19 cellular contexts compared by ENCODE assay signal in the genomic region with DNA sequence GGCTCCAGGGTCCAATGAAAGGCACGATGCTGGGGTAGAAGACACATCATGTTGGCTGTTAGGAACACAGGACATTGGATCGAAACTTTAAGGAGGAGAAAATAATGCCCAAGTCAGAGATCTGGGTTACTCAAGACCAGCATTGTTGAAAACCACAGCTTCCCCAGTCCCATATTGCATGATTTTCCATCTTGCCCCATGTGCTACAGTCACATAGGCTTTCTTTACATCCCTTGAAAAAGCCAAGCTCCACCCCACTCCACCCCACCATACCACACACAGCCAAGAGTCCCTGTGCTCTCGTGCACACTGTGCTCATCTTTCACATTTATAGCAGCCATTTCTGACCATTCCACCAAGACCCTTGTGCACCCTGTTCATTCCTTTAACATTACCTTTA.
A peak's percentile ranks its signal among the peaks of the same experiment; 100 is the strongest.
DNase-seq lines count a peak whose midpoint lies in the region; ATAC-seq and TF ChIP-seq lines count a peak whose summit lies in the region.
"Had no signal": no experiment of that assay in that cellular context is flagged by ENCODE, and none has a peak within 500 bp of the region (broad histone marks: within the 10 kb centered on the region; RNA-seq: fewer than 3 reads in every experiment).

No MANE protein-coding gene starts in this region.

- H3K79me1 ChIP-seq in mesenchymal stem cell (replicated peaks; ENCODE audit: low read length, poor library complexity, severe bottlenecking): no peaks in the 10 kb centered on the region

- TF ChIP-seq CTCF in HL-60 (IDR thresholded peaks at IDR 0.05; ENCODE audit: insufficient read depth, low read length) (no peak), NB4 (IDR thresholded peaks at IDR 0.05; ENCODE audit: low read depth, low read length) (no peak)
- no peak for TF ChIP-seq CTCF in activated CD8-positive, alpha-beta T cell treated with anti-CD3 and anti-CD28 coated beads for 36 hours (IDR thresholded peaks at IDR 0.05)

- DNase-seq in HL-60 (ENCODE audit: low read depth in 1 of 2, low spot score in 1 of 2) (peak in 1 of 2 experiments; percentile 84), NB4 (ENCODE audit: low read depth) (peak; percentile 14), SIG-M5 (lab: John Stamatoyannopoulos, UW) (peak; percentile 60), mesenchymal stem cell (no peak), HUDEP-2 (lab: John Stamatoyannopoulos, UW; ENCODE audit: unreplicated experiment in 76 of 76) (no peak)
- no peak for DNase-seq in activated CD8-positive, alpha-beta T cell treated with anti-CD3 and anti-CD28 coated beads for 36 hours
- DNase-seq: 8988T; CD4-positive, alpha-beta memory T cell; GM23248; H9; Karpas-422; NCI-H1105 treated with DMSO at 0.1 percent for 48 hours; NCI-H2081; NCI-H2171; NCI-H524 treated with DMSO at 0.1 percent for 48 hours; Peyer's patch had no signal

- no peak overlapping the region for H2BK15ac ChIP-seq in mesenchymal stem cell (ENCODE audit: low read depth, poor library complexity, severe bottlenecking)

- H2AK5ac ChIP-seq in mesenchymal stem cell (ENCODE audit: low read length, severe bottlenecking): no peak overlapping the region

- peaks cover 2% of the 10 kb centered on the region for H3K27me3 Mint-ChIP-seq in activated CD8-positive, alpha-beta T cell treated with anti-CD3 and anti-CD28 coated beads for 36 hours
- H3K27me3 Mint-ChIP-seq: CD4-positive, alpha-beta memory T cell had no signal

- no peaks in the 10 kb centered on the region for H3K9me3 ChIP-seq in mesenchymal stem cell (ENCODE audit: control insufficient read depth, low read length)
- H3K9me3 ChIP-seq: BLaER1 treated with 17β-estradiol and CSF1 and Interleukin-3, amounts not matched to agents 10 nM and 100 nM; Peyer's patch had no signal

- no peaks in the 10 kb centered on the region for H3K36me3 ChIP-seq in mesenchymal stem cell (ENCODE audit: control insufficient read depth in 1 of 2, insufficient read depth in 2 of 2, low read depth in 1 of 2, low read length in 2 of 2)
- H3K36me3 ChIP-seq: BLaER1 treated with 17β-estradiol and CSF1 and Interleukin-3, amounts not matched to agents 10 nM and 100 nM; Peyer's patch had no signal

- no peak for ATAC-seq in HG02970 (IDR thresholded peaks at IDR 0.05; ENCODE audit: low FRiP score, unreplicated experiment)
- no peak for ATAC-seq in activated CD8-positive, alpha-beta T cell treated with anti-CD3 and anti-CD28 coated beads for 36 hours

- H3K27ac Mint-ChIP-seq in activated CD8-positive, alpha-beta T cell treated with anti-CD3 and anti-CD28 coated beads for 36 hours: no peak overlapping the region
- H3K27ac Mint-ChIP-seq: CD4-positive, alpha-beta memory T cell had no signal

- no peak overlapping the region for H3K4me3 Mint-ChIP-seq in activated CD8-positive, alpha-beta T cell treated with anti-CD3 and anti-CD28 coated beads for 36 hours
- H3K4me3 Mint-ChIP-seq: CD4-positive, alpha-beta memory T cell; H9 had no signal

- CTCF ChIA-PET in activated CD8-positive, alpha-beta T cell treated with anti-CD3 and anti-CD28 coated beads for 36 hours (lab: Charles Lee): interaction anchor here (0.8 kb wide), 1 partner anchor 9 kb away, joined by 3 read pairs; no protein-coding TSS in a partner anchor

- H4K8ac ChIP-seq in mesenchymal stem cell (ENCODE audit: low read length): no peak overlapping the region

- H3K4me2 ChIP-seq in mesenchymal stem cell (ENCODE audit: low read length, poor library complexity, severe bottlenecking): no peak overlapping the region

- no peak overlapping the region for H4K91ac ChIP-seq in mesenchymal stem cell (ENCODE audit: low read length)

- H3K27ac ChIP-seq in HL-60 (replicated peaks): peak overlapping the region; percentile 14; the same call in 1 of the 2 replicates
- H3K27ac ChIP-seq in mesenchymal stem cell (ENCODE audit: low read length, poor library complexity, severe bottlenecking): no peak overlapping the region
- H3K27ac ChIP-seq: BLaER1 treated with 17β-estradiol and CSF1 and Interleukin-3, amounts not matched to agents 10 nM and 100 nM; GM23248; Peyer's patch; SK-N-MC had no signal

- no peak overlapping the region for H2BK120ac ChIP-seq in mesenchymal stem cell (ENCODE audit: low read depth, low read length)

- 83% methylated on average over 3 of the region's 3 CpGs for WGBS in mesenchymal stem cell

- H2BK12ac ChIP-seq in mesenchymal stem cell (ENCODE audit: low read length in 2 of 2): no peak overlapping the region

- TF ChIP-seq POLR2A in NB4 (IDR thresholded peaks at IDR 0.05; ENCODE audit: extremely low read depth, insufficient read length): no peak

- intact Hi-C loops in activated CD8-positive, alpha-beta T cell treated with anti-CD3 and anti-CD28 coated beads for 36 hours (cut with micrococcal nuclease): no loop called here

- no peak overlapping the region for H3K14ac ChIP-seq in mesenchymal stem cell (ENCODE audit: low read length in 2 of 2)

- H3K23ac ChIP-seq in mesenchymal stem cell (ENCODE audit: low read length in 2 of 2): no peak overlapping the region

- H3K4me3 ChIP-seq in HL-60 (replicated peaks; ENCODE audit: insufficient read depth, low read length): no peak overlapping the region
- H3K4me3 ChIP-seq in NB4 (ENCODE audit: low read depth, low read length): no peak overlapping the region
- H3K4me3 ChIP-seq in mesenchymal stem cell (ENCODE audit: insufficient read depth in 1 of 2, low read depth in 1 of 2, low read length in 2 of 2): no peak overlapping the region
- H3K4me3 ChIP-seq: BLaER1 treated with 17β-estradiol and CSF1 and Interleukin-3, amounts not matched to agents 10 nM and 100 nM; GM23248; Peyer's patch; SK-N-MC had no signal

- H3K4me1 Mint-ChIP-seq in activated CD8-positive, alpha-beta T cell treated with anti-CD3 and anti-CD28 coated beads for 36 hours (ENCODE audit: low read depth): peaks cover 8% of the 10 kb centered on the region

- H2AFZ ChIP-seq in mesenchymal stem cell (ENCODE audit: low read depth, low read length): no peak overlapping the region
- H2AFZ ChIP-seq: GM23248 had no signal

- H3K4me1 ChIP-seq in mesenchymal stem cell (ENCODE audit: control insufficient read depth, insufficient read depth, low read depth, low read length): peaks cover 4% of the 10 kb centered on the region

- no peaks in the 10 kb centered on the region for H3K9me3 Mint-ChIP-seq in activated CD8-positive, alpha-beta T cell treated with anti-CD3 and anti-CD28 coated beads for 36 hours
- H3K9me3 Mint-ChIP-seq: H9 had no signal

- no peak overlapping the region for H3K9ac ChIP-seq in mesenchymal stem cell (ENCODE audit: low read length)
- H3K9ac ChIP-seq: BLaER1 treated with 17β-estradiol and CSF1 and Interleukin-3, amounts not matched to agents 10 nM and 100 nM; GM23248 had no signal

- no peak overlapping the region for H3K4ac ChIP-seq in mesenchymal stem cell (ENCODE audit: low read depth in 1 of 2, low read length in 2 of 2)

- H3K27me3 ChIP-seq in HL-60 (ENCODE audit: insufficient read depth, poor library complexity, severe bottlenecking) (no peaks in the 10 kb centered on the region), mesenchymal stem cell (ENCODE audit: control insufficient read depth in 1 of 2, insufficient read depth in 1 of 2, low read length in 2 of 2) (no peaks in the 10 kb centered on the region)
- H3K27me3 ChIP-seq: BLaER1 treated with 17β-estradiol and CSF1 and Interleukin-3, amounts not matched to agents 10 nM and 100 nM; Peyer's patch had no signal

- H3K18ac ChIP-seq in mesenchymal stem cell (ENCODE audit: low read depth in 1 of 2, low read length in 2 of 2): no peak overlapping the region

- H2BK5ac ChIP-seq in mesenchymal stem cell (ENCODE audit: low read depth, low read length, poor library complexity, severe bottlenecking): peak overlapping the region; percentile 24

- POLR2A ChIA-PET in activated CD8-positive, alpha-beta T cell treated with anti-CD3 and anti-CD28 coated beads for 36 hours (lab: Charles Lee): no interaction called here

- H3K36me3 Mint-ChIP-seq in activated CD8-positive, alpha-beta T cell treated with anti-CD3 and anti-CD28 coated beads for 36 hours (ENCODE audit: low read depth): no peaks in the 10 kb centered on the region
- H3K36me3 Mint-ChIP-seq: CD4-positive, alpha-beta memory T cell had no signal

Comparison
In these comparisons a context has a peak if more than half of its experiments do, and no peak if none do; other contexts are left out.
1. DNase-seq: peak in NB4 (single experiment) and SIG-M5 (single experiment); none in mesenchymal stem cell (single experiment), HUDEP-2 (0 of 76) and activated CD8-positive, alpha-beta T cell treated with anti-CD3 and anti-CD28 coated beads for 36 hours (single experiment).